In genomic region chr1:11701981-11702803, GRCh38 we compare ENCODE assay signal across 17 cellular contexts. TPM values are rescaled to one million over a fixed set of nuclear protein-coding genes. Genes with fewer than 3 reads are reported as not detected.
DNase-seq lines count a peak whose midpoint lies in the region; FAIRE-seq and TF ChIP-seq lines count a peak whose summit lies in the region.
"Had no signal": no experiment of that assay in that cellular context is flagged by ENCODE, and none has a peak within 500 bp of the region (broad histone marks: within the 10 kb centered on the region; RNA-seq: fewer than 3 reads in every experiment).

No MANE protein-coding gene starts in this region.

- H4K12ac ChIP-seq in trophoblast cell (ENCODE audit: low read depth, low read length) = no peak overlapping the region

- H2AFZ ChIP-seq in trophoblast cell (ENCODE audit: insufficient read depth, low read length, poor library complexity) = no peak overlapping the region

- no peak overlapping the region for H2BK12ac ChIP-seq in trophoblast cell (ENCODE audit: low read length)

- TF ChIP-seq CTCF in BE2C (IDR thresholded peaks at IDR 0.05; ENCODE audit: low read depth, low read length) = no peak
- no peak for TF ChIP-seq CTCF in HEK293 (tag by site-specific recombination; IDR thresholded peaks at IDR 0.05)
- no peak for TF ChIP-seq CTCF in coronary artery (IDR thresholded peaks at IDR 0.05)
- TF ChIP-seq CTCF in testis (IDR thresholded peaks at IDR 0.05) = no peak
- TF ChIP-seq CTCF in D721Med (IDR thresholded peaks at IDR 0.05; ENCODE audit: insufficient read depth, missing control alignments) = no peak

- H3K4me1 ChIP-seq in BE2C (peaks cover 2% of the 10 kb centered on the region; the same call in 1 of the 2 replicates), HEK293 (ENCODE audit: control insufficient read depth, insufficient read depth, low read length) (0 out of 2 replicates have a peak, but pooled peaks cover under 1% of the 10 kb centered on the region), trophoblast cell (ENCODE audit: control insufficient read depth in 1 of 2, insufficient read depth in 2 of 2, low read length in 2 of 2) (no peaks in the 10 kb centered on the region), testis (peaks cover 4% of the 10 kb centered on the region)
- H3K4me1 ChIP-seq: HAP-1, SJSA1 had no signal

- H3K9me3 ChIP-seq in BE2C (no peaks in the 10 kb centered on the region), HEK293 (ENCODE audit: control insufficient read depth, insufficient read depth, low read depth, low read length) (no peaks in the 10 kb centered on the region), trophoblast cell (ENCODE audit: insufficient read depth, low read depth, low read length) (peaks cover 6% of the 10 kb centered on the region), testis (no peaks in the 10 kb centered on the region)
- H3K9me3 ChIP-seq: HAP-1, SJSA1 had no signal

- no peak overlapping the region for H3K14ac ChIP-seq in trophoblast cell (ENCODE audit: low read length)

- H2BK5ac ChIP-seq in trophoblast cell (ENCODE audit: low read depth, low read length, poor library complexity) = no peak overlapping the region

- CTCF ChIA-PET in HEK293 (lab: Yijun Ruan, JAX) = no interaction called here

- H4K91ac ChIP-seq in trophoblast cell (ENCODE audit: low read depth, low read length) = no peak overlapping the region

- no peaks in the 10 kb centered on the region for H3K27me3 ChIP-seq in BE2C
- H3K27me3 ChIP-seq in trophoblast cell (ENCODE audit: insufficient read depth, low read length) = no peaks in the 10 kb centered on the region
- H3K27me3 ChIP-seq in testis = no peaks in the 10 kb centered on the region

- H3K27ac ChIP-seq in HEK293 (ENCODE audit: extremely low read depth, low read depth, low read length) (no peak overlapping the region), coronary artery (no peak overlapping the region), trophoblast cell (ENCODE audit: low read depth, low read length) (no peak overlapping the region), testis (no peak overlapping the region)
- H3K27ac ChIP-seq: SJSA1 had no signal

- no peak overlapping the region for H3K4me2 ChIP-seq in trophoblast cell (ENCODE audit: low read length)

- peak overlapping the region; percentile 47 for H3K23ac ChIP-seq in trophoblast cell (ENCODE audit: low read length)

- WGBS in trophoblast cell (ENCODE audit: extremely low coverage, insufficient coverage, insufficient read length) = 100% methylated on average over 7 of the region's 15 CpGs
- WGBS in testis, 2 donors = 52 to 66% methylated on average over 15 of the region's 15 CpGs

- no peak for DNase-seq in BE2C
- DNase-seq in coronary artery (ENCODE audit: low spot score) = no peak
- DNase-seq in trophoblast cell = no peak
- DNase-seq in effector CD4-positive, alpha-beta T cell = no peak
- no peak for DNase-seq in testis
- DNase-seq in D721Med (ENCODE audit: insufficient read length, low spot score) = no peak
- DNase-seq: CD4-positive, alpha-beta memory T cell; DMS79 treated with DMSO at 0.1 percent for 48 hours; NCI-H69; NK-92 treated with Interleukin-12 subunit alpha and Interleukin-12 subunit beta, amount 100 ng/mL, for 24 hours; OCI-M1; RPMI8226 had no signal

- H3K79me2 ChIP-seq in trophoblast cell (ENCODE audit: control insufficient read depth, insufficient read depth, low read length, poor library complexity) = no peaks in the 10 kb centered on the region

- H2AK5ac ChIP-seq in trophoblast cell (ENCODE audit: low read length) = no peak overlapping the region

- H4K8ac ChIP-seq in trophoblast cell (ENCODE audit: low read depth, low read length) = no peak overlapping the region

- FAIRE-seq in D721Med (lab: Jason Lieb, UNC) = no peak
- FAIRE-seq: G401.6 had no signal

- no peak for TF ChIP-seq POLR2A in testis (IDR thresholded peaks at IDR 0.05)

- H3K4me3 ChIP-seq in BE2C (ENCODE audit: low read depth, low read length) = peak overlapping the region; percentile 53; the same call in 1 of the 2 replicates
- H3K4me3 ChIP-seq in HEK293 (ENCODE audit: low read depth, low read length) = no peak overlapping the region
- peak overlapping the region; percentile 43 for H3K4me3 ChIP-seq in coronary artery
- H3K4me3 ChIP-seq in trophoblast cell (ENCODE audit: low read depth, low read length) = no peak overlapping the region
- H3K4me3 ChIP-seq in testis = no peak overlapping the region
- H3K4me3 ChIP-seq: HAP-1, SJSA1 had no signal

- no peak overlapping the region for H3K18ac ChIP-seq in trophoblast cell (ENCODE audit: low read length)

- intact Hi-C loops in testis (cut with DNase I; ENCODE audit: low total_unique reads) = no loop called here

- POLR2A ChIA-PET in HEK293 (lab: Yijun Ruan, JAX) = no interaction called here

- H3K36me3 ChIP-seq in BE2C = no peaks in the 10 kb centered on the region
- H3K36me3 ChIP-seq in HEK293 (ENCODE audit: control insufficient read depth in 2 of 2, insufficient read depth in 1 of 2, low read length in 2 of 2) = no peaks in the 10 kb centered on the region
- no peaks in the 10 kb centered on the region for H3K36me3 ChIP-seq in trophoblast cell (ENCODE audit: control insufficient read depth in 1 of 2, insufficient read depth in 2 of 2, low read length in 2 of 2)
- no peaks in the 10 kb centered on the region for H3K36me3 ChIP-seq in testis (ENCODE audit: low read depth, missing control alignments)
- H3K36me3 ChIP-seq: HAP-1, SJSA1 had no signal

- no peak overlapping the region for H3K9ac ChIP-seq in trophoblast cell (ENCODE audit: low read length)

- H3K4ac ChIP-seq in trophoblast cell (ENCODE audit: low read depth, low read length) = no peak overlapping the region

- no peaks in the 10 kb centered on the region for H3K79me1 ChIP-seq in trophoblast cell (ENCODE audit: low read length)

- no peak overlapping the region for H2BK120ac ChIP-seq in trophoblast cell (ENCODE audit: insufficient read depth, low read length, poor library complexity)

TF ChIP-seq in HEK293, 187 proteins besides CTCF, POLR2A, EP300 and RAD21 (continues in another document):
- TF ChIP-seq ZNF114 (tag by site-specific recombination; IDR thresholded peaks at IDR 0.05) (0 out of 2 replicates have a peak, but pooled peaks have one; percentile 16), ZNF785 (tag by site-specific recombination; IDR thresholded peaks at IDR 0.05) (peak; percentile 76; the same call in 1 of the 2 replicates), SCRT2 (tag by site-specific recombination; IDR thresholded peaks at IDR 0.05) (peak; percentile 60), ZNF350 (tag by site-specific recombination; IDR thresholded peaks at IDR 0.05) (no peak), EGR2 (tag by site-specific recombination; IDR thresholded peaks at IDR 0.05; ENCODE audit: low read depth) (peak; percentile 99), ZFHX2 (tag by site-specific recombination; conservative IDR thresholded peaks at IDR 0.05) (peak; percentile 99), ZNF223 (tag by site-specific recombination; IDR thresholded peaks at IDR 0.05) (no peak), ZEB2 (tag by site-specific recombination; IDR thresholded peaks at IDR 0.05) (no peak), MYNN (tag by site-specific recombination; IDR thresholded peaks at IDR 0.05; ENCODE audit: borderline replicate concordance) (0 out of 2 replicates have a peak, but pooled peaks have one; percentile 9)
- TF ChIP-seq, protein P1, sequence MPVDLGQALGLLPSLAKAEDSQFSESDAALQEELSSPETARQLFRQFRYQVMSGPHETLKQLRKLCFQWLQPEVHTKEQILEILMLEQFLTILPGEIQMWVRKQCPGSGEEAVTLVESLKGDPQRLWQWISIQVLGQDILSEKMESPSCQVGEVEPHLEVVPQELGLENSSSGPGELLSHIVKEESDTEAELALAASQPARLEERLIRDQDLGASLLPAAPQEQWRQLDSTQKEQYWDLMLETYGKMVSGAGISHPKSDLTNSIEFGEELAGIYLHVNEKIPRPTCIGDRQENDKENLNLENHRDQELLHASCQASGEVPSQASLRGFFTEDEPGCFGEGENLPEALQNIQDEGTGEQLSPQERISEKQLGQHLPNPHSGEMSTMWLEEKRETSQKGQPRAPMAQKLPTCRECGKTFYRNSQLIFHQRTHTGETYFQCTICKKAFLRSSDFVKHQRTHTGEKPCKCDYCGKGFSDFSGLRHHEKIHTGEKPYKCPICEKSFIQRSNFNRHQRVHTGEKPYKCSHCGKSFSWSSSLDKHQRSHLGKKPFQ (tag by site-specific recombination; IDR thresholded peaks at IDR 0.05) = peak; percentile 98
- TF ChIP-seq, protein P2, sequence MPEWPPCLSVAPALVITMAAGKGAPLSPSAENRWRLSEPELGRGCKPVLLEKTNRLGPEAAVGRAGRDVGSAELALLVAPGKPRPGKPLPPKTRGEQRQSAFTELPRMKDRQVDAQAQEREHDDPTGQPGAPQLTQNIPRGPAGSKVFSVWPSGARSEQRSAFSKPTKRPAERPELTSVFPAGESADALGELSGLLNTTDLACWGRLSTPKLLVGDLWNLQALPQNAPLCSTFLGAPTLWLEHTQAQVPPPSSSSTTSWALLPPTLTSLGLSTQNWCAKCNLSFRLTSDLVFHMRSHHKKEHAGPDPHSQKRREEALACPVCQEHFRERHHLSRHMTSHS (tag by site-specific recombination; IDR thresholded peaks at IDR 0.05) = 0 out of 2 replicates have a peak, but pooled peaks have one; percentile 39

RNA-seq across cellular contexts. Expression of gene DRAXIN, which starts 10.7 kb away (rescaled TPM):
- 0.09 TPM for polyA plus RNA-seq in BE2C (2012; ENCODE audit: insufficient read depth, insufficient read length, low read depth)
- polyA plus RNA-seq in trophoblast cell (2013) = 0.85 and 0.89 TPM in 2 replicates
- under 1 TPM; 0.79 to 0.93 TPM for total RNA-seq in testis
- 0.53 TPM for polyA plus RNA-seq in testis (ENCODE audit: insufficient read depth, low read depth, low replicate concordance)
- total RNA-seq: HT-29, SJSA1 had no signal

RNA-seq across cellular contexts. Expression of gene MAD2L2, which starts 21.2 kb away (rescaled TPM):
- polyA plus RNA-seq in BE2C (2012; ENCODE audit: insufficient read depth, insufficient read length, low read depth) = 84.5 TPM
- 33.2 and 36.9 TPM in 2 replicates for polyA plus RNA-seq in trophoblast cell (2013)
- total RNA-seq in testis = 100 to 1,000 TPM; 115 to 116 TPM
- polyA plus RNA-seq in testis (ENCODE audit: insufficient read depth, low read depth, low replicate concordance) = 77.0 TPM

RNA-seq across cellular contexts. Expression of gene AGTRAP, which starts 33.7 kb away (rescaled TPM):
- 8.3 TPM for polyA plus RNA-seq in BE2C (2012; ENCODE audit: insufficient read depth, insufficient read length, low read depth)
- polyA plus RNA-seq in trophoblast cell (2013) = 22.0 and 22.9 TPM in 2 replicates
- 10 to 100 TPM; 64.1 to 75.3 TPM for total RNA-seq in testis
- 49.2 TPM for polyA plus RNA-seq in testis (ENCODE audit: insufficient read depth, low read depth, low replicate concordance)

RNA-seq across cellular contexts. Expression of gene FBXO6, which starts 38.2 kb away (rescaled TPM):
- 2.1 TPM for polyA plus RNA-seq in BE2C (2012; ENCODE audit: insufficient read depth, insufficient read length, low read depth)
- 1.7 and 2.1 TPM in 2 replicates for polyA plus RNA-seq in trophoblast cell (2013)
- 10 to 100 TPM in 1 of 2 donors, 1 to 10 TPM in 1; 7.8 to 17.3 TPM for total RNA-seq in testis
- polyA plus RNA-seq in testis (ENCODE audit: insufficient read depth, low read depth, low replicate concordance) = 15.8 TPM
- total RNA-seq: HT-29 had no signal

RNA-seq across cellular contexts. Expression of gene FBXO44, which starts 47.5 kb away (rescaled TPM):
- polyA plus RNA-seq in BE2C (2012; ENCODE audit: insufficient read depth, insufficient read length, low read depth) = 30.0 TPM
- 12.1 and 12.9 TPM in 2 replicates for polyA plus RNA-seq in trophoblast cell (2013)
- 10 to 100 TPM; 28.0 to 31.3 TPM for total RNA-seq in testis
- polyA plus RNA-seq in testis (ENCODE audit: insufficient read depth, low read depth, low replicate concordance) = 36.4 TPM

Comparison
In these comparisons a context has a peak if more than half of its experiments do, and no peak if none do; other contexts are left out.
1. H3K4me3 ChIP-seq: peak in BE2C (single experiment) and coronary artery (single experiment); none in HEK293 (single experiment), trophoblast cell (single experiment) and testis (0 of 2).